In genomic region chr1:160115545-160116276, GRCh38 we compare ENCODE assay signal across 13 cellular contexts. TPM values are rescaled to one million over a fixed set of nuclear protein-coding genes. Genes with fewer than 3 reads are reported as not detected.
A peak's percentile ranks its signal among the peaks of the same experiment; 100 is the strongest.
DNase-seq lines count a peak whose midpoint lies in the region; ATAC-seq and TF ChIP-seq lines count a peak whose summit lies in the region.
"Had no signal": no experiment of that assay in that cellular context is flagged by ENCODE, and none has a peak within 500 bp of the region (broad histone marks: within the 10 kb centered on the region; RNA-seq: fewer than 3 reads in every experiment).

TSS of gene ATP1A2 (plus strand) at chr1:160115759. CDS start at chr1:160115862, 103 bp downstream.

- 36 to 57% methylated on average over 8 to 15 of the region's 16 CpGs for WGBS in esophagus squamous epithelium, 2 donors
- WGBS in mesodermal cell (ENCODE audit: insufficient coverage in 2 of 2), 2 experiments, result 20 to 30% methylated on average over 4 to 14 of the region's 16 CpGs

- no peaks in the 10 kb centered on the region for H3K36me3 Mint-ChIP-seq in activated T-helper 2 cell treated with anti-CD3 and anti-CD28 coated beads, Interferon-gamma antibody, Interleukin-2, Interleukin-4, amounts not matched to agents 10 μg/mL and 5 μg/mL and 100 μg/mL, durations not matched to agents 14 hours and 24 hours and 36 hours (ENCODE audit: low read depth)
- H3K36me3 Mint-ChIP-seq: activated naive CD8-positive, alpha-beta T cell treated with anti-CD3 and anti-CD28 coated beads, Interleukin-2, amount 10 ng/mL, durations not matched to agents 7 days and 5 days had no signal

- no peaks in the 10 kb centered on the region for H3K4me1 Mint-ChIP-seq in activated T-helper 2 cell treated with anti-CD3 and anti-CD28 coated beads, Interferon-gamma antibody, Interleukin-2, Interleukin-4, amounts not matched to agents 10 μg/mL and 5 μg/mL and 100 μg/mL, durations not matched to agents 14 hours and 24 hours and 36 hours (ENCODE audit: low read depth)
- H3K4me1 Mint-ChIP-seq: activated naive CD8-positive, alpha-beta T cell treated with anti-CD3 and anti-CD28 coated beads, Interleukin-2, amount 10 ng/mL, durations not matched to agents 7 days and 5 days had no signal

- H3K4me3 ChIP-seq in HUES48 (ENCODE audit: low read depth, low read length) (peak within 1 kb of the TSS; percentile 58; the same call in 1 of the 2 replicates), esophagus squamous epithelium (peak within 1 kb of the TSS; percentile 16 to 58 (median 43)), mesodermal cell (ENCODE audit: extremely low read depth, insufficient read depth, low read length, poor library complexity, severe bottlenecking) (peak within 1 kb of the TSS; percentile 1), stomach smooth muscle (ENCODE audit: low read length in 2 of 2) (peak within 1 kb of the TSS; percentile 48 to 81)

- H3K4me3 Mint-ChIP-seq in activated T-helper 2 cell treated with anti-CD3 and anti-CD28 coated beads, Interferon-gamma antibody, Interleukin-2, Interleukin-4, amounts not matched to agents 10 μg/mL and 5 μg/mL and 100 μg/mL, durations not matched to agents 14 hours and 24 hours and 36 hours (ENCODE audit: low read depth), result no peak within 1 kb of the TSS
- H3K4me3 Mint-ChIP-seq: activated naive CD8-positive, alpha-beta T cell treated with anti-CD3 and anti-CD28 coated beads, Interleukin-2, amount 10 ng/mL, durations not matched to agents 7 days and 5 days had no signal

- peaks cover 44% of the 10 kb centered on the region for H3K4me1 ChIP-seq in HUES48 (ENCODE audit: control insufficient read depth, insufficient read depth, low read length)
- H3K4me1 ChIP-seq in esophagus squamous epithelium, result peaks cover 0 to 49% (median 9%) of the 10 kb centered on the region in 3 donors
- peaks cover 23% of the 10 kb centered on the region for H3K4me1 ChIP-seq in mesodermal cell (ENCODE audit: control insufficient read depth, insufficient read depth, low read length, poor library complexity, severe bottlenecking)
- peaks cover 39% of the 10 kb centered on the region for H3K4me1 ChIP-seq in stomach smooth muscle (ENCODE audit: control insufficient read depth, insufficient read depth, low read length)

- no peaks in the 10 kb centered on the region for H3K27me3 ChIP-seq in HUES48 (ENCODE audit: control insufficient read depth, insufficient read depth, low read length)
- peaks cover 0 to 11% (median 0%) of the 10 kb centered on the region in 4 donors for H3K27me3 ChIP-seq in esophagus squamous epithelium
- no peaks in the 10 kb centered on the region for H3K27me3 ChIP-seq in stomach smooth muscle (ENCODE audit: control insufficient read depth in 1 of 2, insufficient read depth in 2 of 2, low read length in 2 of 2)

- H3K36me3 ChIP-seq in HUES48 (ENCODE audit: control insufficient read depth, insufficient read depth, low read length) (no peaks in the 10 kb centered on the region), esophagus squamous epithelium (no peaks in the 10 kb centered on the region), mesodermal cell (ENCODE audit: control insufficient read depth, insufficient read depth, low read length) (no peaks in the 10 kb centered on the region), stomach smooth muscle (ENCODE audit: control insufficient read depth in 2 of 2, insufficient read depth in 2 of 2, low read length in 2 of 2) (no peaks in the 10 kb centered on the region)

- H3K27me3 Mint-ChIP-seq in activated T-helper 2 cell treated with anti-CD3 and anti-CD28 coated beads, Interferon-gamma antibody, Interleukin-2, Interleukin-4, amounts not matched to agents 10 μg/mL and 5 μg/mL and 100 μg/mL, durations not matched to agents 14 hours and 24 hours and 36 hours (ENCODE audit: low read depth), result peaks cover 11% of the 10 kb centered on the region

- H3K27ac Mint-ChIP-seq in activated T-helper 2 cell treated with anti-CD3 and anti-CD28 coated beads, Interferon-gamma antibody, Interleukin-2, Interleukin-4, amounts not matched to agents 10 μg/mL and 5 μg/mL and 100 μg/mL, durations not matched to agents 14 hours and 24 hours and 36 hours, result no peak within 1 kb of the TSS
- H3K27ac Mint-ChIP-seq: activated naive CD8-positive, alpha-beta T cell treated with anti-CD3 and anti-CD28 coated beads, Interleukin-2, amount 10 ng/mL, durations not matched to agents 7 days and 5 days had no signal

- TF ChIP-seq POLR2A in esophagus squamous epithelium (IDR thresholded peaks at IDR 0.05), result peak in 2 of 4 donors; percentile 19 to 38

- TF ChIP-seq CTCF in esophagus squamous epithelium (IDR thresholded peaks at IDR 0.05), result no peak

- H3K9me3 ChIP-seq in HUES48 (ENCODE audit: control insufficient read depth, insufficient read depth, low read length), result no peaks in the 10 kb centered on the region
- no peaks in the 10 kb centered on the region for H3K9me3 ChIP-seq in esophagus squamous epithelium
- H3K9me3 ChIP-seq in mesodermal cell (ENCODE audit: control insufficient read depth, low read length), result no peaks in the 10 kb centered on the region
- H3K9me3 ChIP-seq in stomach smooth muscle (ENCODE audit: control insufficient read depth in 2 of 2, low read length in 2 of 2), result no peaks in the 10 kb centered on the region

- no peak for ATAC-seq in GM18870 (IDR thresholded peaks at IDR 0.05; ENCODE audit: unreplicated experiment)

- H3K9me3 Mint-ChIP-seq in activated T-helper 2 cell treated with anti-CD3 and anti-CD28 coated beads, Interferon-gamma antibody, Interleukin-2, Interleukin-4, amounts not matched to agents 10 μg/mL and 5 μg/mL and 100 μg/mL, durations not matched to agents 14 hours and 24 hours and 36 hours, result no peaks in the 10 kb centered on the region
- H3K9me3 Mint-ChIP-seq: activated naive CD8-positive, alpha-beta T cell treated with anti-CD3 and anti-CD28 coated beads, Interleukin-2, amount 10 ng/mL, durations not matched to agents 7 days and 5 days had no signal

- intact Hi-C loops in esophagus squamous epithelium (cut with DNase I), result no loop called here
- intact Hi-C loops in activated T-helper 2 cell treated with anti-CD3 and anti-CD28 coated beads, Interferon-gamma antibody, Interleukin-2, Interleukin-4, amounts not matched to agents 10 μg/mL and 5 μg/mL and 100 μg/mL, durations not matched to agents 14 hours and 24 hours and 36 hours (cut with micrococcal nuclease), result no loop called here

- H3K27ac ChIP-seq in HUES48 (ENCODE audit: low read depth, low read length) (peak within 1 kb of the TSS; percentile 7), esophagus squamous epithelium (peak within 1 kb of the TSS; percentile 60 to 88 (median 79)), mesodermal cell (ENCODE audit: low read depth, low read length, severe bottlenecking) (no peak within 1 kb of the TSS), stomach smooth muscle (ENCODE audit: low read length) (peak within 1 kb of the TSS; percentile 76)

- no peak for DNase-seq in esophagus squamous epithelium (lab: John Stamatoyannopoulos, UW)
- DNase-seq in activated naive CD4-positive, alpha-beta T cell (lab: John Stamatoyannopoulos, UW), result no peak
- no peak for DNase-seq in activated CD4-positive, alpha-beta T cell treated with anti-CD3 and anti-CD28 coated beads for 1 hour
- DNase-seq in activated T-helper 2 cell treated with anti-CD3 and anti-CD28 coated beads, Interferon-gamma antibody, Interleukin-2, Interleukin-4, amounts not matched to agents 10 μg/mL and 5 μg/mL and 100 μg/mL, durations not matched to agents 14 hours and 24 hours and 36 hours (ENCODE audit: low spot score), result no peak
- DNase-seq: activated naive CD8-positive, alpha-beta T cell treated with anti-CD3 and anti-CD28 coated beads, Interleukin-2, amount 10 ng/mL, durations not matched to agents 7 days and 5 days; kidney glomerular epithelial cell; NCI-H1694 treated with DMSO at 0.1 percent for 48 hours; NK-92 treated with Interleukin-12 subunit alpha and Interleukin-12 subunit beta, amount 100 ng/mL, for 24 hours; small intestine had no signal

- H3K9ac ChIP-seq in HUES48 (ENCODE audit: low read depth, low read length), result no peak within 1 kb of the TSS
- H3K9ac ChIP-seq in stomach smooth muscle (ENCODE audit: low read length in 2 of 2), result peak within 1 kb of the TSS; percentile 68 to 77

RNA-seq across cellular contexts. Expression of gene ATP1A2, which starts in this region (rescaled TPM):
- total RNA-seq in esophagus squamous epithelium, result 10 to 100 TPM in 1 of 4 donors, 1 to 10 TPM in 3; 2.2 to 32.6 (median 5.3) TPM
- 10.8 TPM for polyA plus RNA-seq in mesodermal cell (2013, experiment 1 of 2)
- polyA plus RNA-seq in mesodermal cell (2013, experiment 2 of 2), result 9.4 TPM
- not detected in 2 replicates for total RNA-seq in activated T-helper 2 cell treated with anti-CD3 and anti-CD28 coated beads, Interferon-gamma antibody, Interleukin-2, Interleukin-4, amounts not matched to agents 10 μg/mL and 5 μg/mL and 100 μg/mL, durations not matched to agents 14 hours and 24 hours and 36 hours
- total RNA-seq: activated naive CD8-positive, alpha-beta T cell treated with anti-CD3 and anti-CD28 coated beads, Interleukin-2, amount 10 ng/mL, durations not matched to agents 7 days and 5 days had no signal

Comparison
In these comparisons a context has a peak if more than half of its experiments do, and no peak if none do; other contexts are left out.
1. H3K4me3 ChIP-seq: peak in every context shown above with its lines; median percentile 64 in stomach smooth muscle; 58 in HUES48; 43 in esophagus squamous epithelium; 1 in mesodermal cell.